24 cellular contexts compared by ENCODE assay signal in the genomic region with DNA sequence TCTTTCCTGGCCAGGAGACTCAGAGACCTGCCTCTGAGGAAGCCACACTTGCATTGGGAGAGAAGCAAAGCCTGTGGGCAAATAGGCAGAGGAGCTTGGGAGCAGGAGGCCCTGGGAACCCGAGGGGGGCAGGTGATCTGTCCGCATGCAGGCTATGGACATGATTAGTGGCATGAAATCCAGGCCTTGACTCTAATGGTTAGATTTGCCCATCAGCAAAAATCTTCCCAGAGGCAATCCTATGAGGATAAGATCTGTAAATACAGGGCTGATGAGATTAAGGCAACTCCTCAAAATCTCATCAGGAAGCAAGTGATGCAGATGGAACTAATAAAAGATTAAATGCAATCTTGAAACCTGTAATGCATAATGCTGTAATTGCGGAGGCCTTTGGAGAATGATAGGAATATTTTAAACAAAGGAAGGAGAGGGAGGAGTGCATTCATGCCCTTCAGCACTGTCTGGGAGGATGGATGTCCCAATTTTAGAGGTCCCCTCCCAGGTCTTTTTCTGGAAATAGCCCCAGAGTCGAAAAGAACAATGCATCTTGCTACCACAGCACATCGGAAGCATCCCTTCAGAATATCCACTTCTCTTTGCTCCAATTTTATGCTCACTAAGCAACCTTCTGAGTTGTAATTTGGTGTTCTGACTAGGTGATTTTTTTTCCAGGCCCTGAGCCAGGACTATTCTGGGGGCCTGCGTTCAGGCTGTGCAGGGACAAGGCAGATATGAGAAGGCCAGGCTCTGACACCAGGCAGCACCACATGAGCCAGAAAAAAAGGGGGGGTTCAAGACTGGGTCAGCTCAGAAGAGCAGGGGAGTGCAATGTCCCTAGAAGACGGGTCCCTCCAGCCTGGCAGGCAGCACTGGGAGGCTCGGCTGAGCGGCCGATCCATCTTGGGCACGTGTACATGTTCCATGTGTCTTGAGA.
DNase-seq lines count a peak whose midpoint lies in the region; ATAC-seq and TF ChIP-seq lines count a peak whose summit lies in the region.
"Had no signal": no experiment of that assay in that cellular context is flagged by ENCODE, and none has a peak within 500 bp of the region (broad histone marks: within the 10 kb centered on the region; RNA-seq: fewer than 3 reads in every experiment).

No MANE protein-coding gene starts in this region.

- POLR2A ChIA-PET in activated CD8-positive, alpha-beta T cell treated with anti-CD3 and anti-CD28 coated beads for 36 hours (lab: Charles Lee), result no interaction called here

- H3K36me3 Mint-ChIP-seq in brain, result no peaks in the 10 kb centered on the region
- H3K36me3 Mint-ChIP-seq in activated CD8-positive, alpha-beta T cell treated with anti-CD3 and anti-CD28 coated beads for 36 hours (ENCODE audit: low read depth), result no peaks in the 10 kb centered on the region

- no peak overlapping the region for H3K18ac ChIP-seq in mesenchymal stem cell (ENCODE audit: low read depth in 1 of 2, low read length in 2 of 2)

- no peak for TF ChIP-seq POLR2A in heart left ventricle (IDR thresholded peaks at IDR 0.05)

- H2BK15ac ChIP-seq in mesenchymal stem cell (ENCODE audit: low read depth, poor library complexity, severe bottlenecking), result no peak overlapping the region

- peak overlapping the region in 4 of 5 experiments; percentile 24 to 87 (median 46) for H3K27ac Mint-ChIP-seq in brain
- H3K27ac Mint-ChIP-seq in activated CD8-positive, alpha-beta T cell treated with anti-CD3 and anti-CD28 coated beads for 36 hours, result no peak overlapping the region
- H3K27ac Mint-ChIP-seq: CD4-positive, alpha-beta T cell had no signal

- peak overlapping the region; percentile 15 for H4K91ac ChIP-seq in mesenchymal stem cell (ENCODE audit: low read length)

- ATAC-seq in heart left ventricle, result peak; percentile 97 to 100 (median 98)
- ATAC-seq in activated CD8-positive, alpha-beta T cell treated with anti-CD3 and anti-CD28 coated beads for 36 hours, result no peak
- ATAC-seq: HepG2 had no signal

- no peak overlapping the region for H4K8ac ChIP-seq in mesenchymal stem cell (ENCODE audit: low read length)

- H2BK5ac ChIP-seq in mesenchymal stem cell (ENCODE audit: low read depth, low read length, poor library complexity, severe bottlenecking), result no peak overlapping the region

- H3K4me2 ChIP-seq in mesenchymal stem cell (ENCODE audit: low read length, poor library complexity, severe bottlenecking), result no peak overlapping the region
- H3K4me2 ChIP-seq: BLaER1 had no signal

- H3K4me1 ChIP-seq in heart left ventricle (peaks cover 0 to 17% (median 1%) of the 10 kb centered on the region in 12 donors), mesenchymal stem cell (ENCODE audit: control insufficient read depth, insufficient read depth, low read depth, low read length) (no peaks in the 10 kb centered on the region)
- H3K4me1 ChIP-seq: BLaER1 had no signal

- H3K14ac ChIP-seq in mesenchymal stem cell (ENCODE audit: low read length in 2 of 2), result no peak overlapping the region

- no peaks in the 10 kb centered on the region for H3K36me3 ChIP-seq in heart left ventricle
- H3K36me3 ChIP-seq in mesenchymal stem cell (ENCODE audit: control insufficient read depth in 1 of 2, insufficient read depth in 2 of 2, low read depth in 1 of 2, low read length in 2 of 2), result no peaks in the 10 kb centered on the region
- H3K36me3 ChIP-seq: BLaER1 had no signal

- H3K79me1 ChIP-seq in mesenchymal stem cell (replicated peaks; ENCODE audit: low read length, poor library complexity, severe bottlenecking), result no peaks in the 10 kb centered on the region

- CTCF ChIA-PET in activated CD8-positive, alpha-beta T cell treated with anti-CD3 and anti-CD28 coated beads for 36 hours (lab: Charles Lee), result no interaction called here

- no peaks in the 10 kb centered on the region for H3K9me3 Mint-ChIP-seq in brain
- H3K9me3 Mint-ChIP-seq in activated CD8-positive, alpha-beta T cell treated with anti-CD3 and anti-CD28 coated beads for 36 hours, result no peaks in the 10 kb centered on the region
- H3K9me3 Mint-ChIP-seq: CD4-positive, alpha-beta T cell had no signal

- H3K4me3 Mint-ChIP-seq in brain, result no peak overlapping the region
- no peak overlapping the region for H3K4me3 Mint-ChIP-seq in activated CD8-positive, alpha-beta T cell treated with anti-CD3 and anti-CD28 coated beads for 36 hours
- H3K4me3 Mint-ChIP-seq: CD4-positive, alpha-beta T cell had no signal

- TF ChIP-seq CTCF in brain (conservative IDR thresholded peaks at IDR 0.05), result no peak
- TF ChIP-seq CTCF in heart left ventricle (IDR thresholded peaks at IDR 0.05), result no peak
- no peak for TF ChIP-seq CTCF in activated CD8-positive, alpha-beta T cell treated with anti-CD3 and anti-CD28 coated beads for 36 hours (IDR thresholded peaks at IDR 0.05)

- H3K27me3 Mint-ChIP-seq in brain, result peaks cover 13% of the 10 kb centered on the region
- no peaks in the 10 kb centered on the region for H3K27me3 Mint-ChIP-seq in activated CD8-positive, alpha-beta T cell treated with anti-CD3 and anti-CD28 coated beads for 36 hours

- no peak overlapping the region for H3K9ac ChIP-seq in mesenchymal stem cell (ENCODE audit: low read length)
- H3K9ac ChIP-seq: BLaER1 had no signal

- H3K4ac ChIP-seq in mesenchymal stem cell (ENCODE audit: low read depth in 1 of 2, low read length in 2 of 2), result no peak overlapping the region

- intact Hi-C loops in heart left ventricle (cut with DNase I), result loop anchor here in 5 of 10 donors (10.0 kb wide), 2 partner anchors 123 to 133 kb away; a partner anchor contains a TSS
- intact Hi-C loops in activated CD8-positive, alpha-beta T cell treated with anti-CD3 and anti-CD28 coated beads for 36 hours (cut with micrococcal nuclease), result no loop called here

- H2AFZ ChIP-seq in mesenchymal stem cell (ENCODE audit: low read depth, low read length), result no peak overlapping the region

- no peak overlapping the region for H2BK120ac ChIP-seq in mesenchymal stem cell (ENCODE audit: low read depth, low read length)

- H2BK12ac ChIP-seq in mesenchymal stem cell (ENCODE audit: low read length in 2 of 2), result no peak overlapping the region

- no peak overlapping the region for H2AK5ac ChIP-seq in mesenchymal stem cell (ENCODE audit: low read length, severe bottlenecking)

- 47 to 59% (median 52%) methylated on average over 11 of the region's 11 CpGs for WGBS in heart left ventricle, 4 donors
- WGBS in mesenchymal stem cell, result 64% methylated on average over 10 of the region's 11 CpGs

- H3K9me3 ChIP-seq in heart left ventricle (no peaks in the 10 kb centered on the region), mesenchymal stem cell (ENCODE audit: control insufficient read depth, low read length) (no peaks in the 10 kb centered on the region)
- H3K9me3 ChIP-seq: BLaER1 had no signal

- H3K4me3 ChIP-seq in heart left ventricle (no peak overlapping the region), mesenchymal stem cell (ENCODE audit: insufficient read depth in 1 of 2, low read depth in 1 of 2, low read length in 2 of 2) (no peak overlapping the region)
- H3K4me3 ChIP-seq: BLaER1 had no signal

- H3K4me1 Mint-ChIP-seq in brain, result peaks cover 27% of the 10 kb centered on the region
- H3K4me1 Mint-ChIP-seq in activated CD8-positive, alpha-beta T cell treated with anti-CD3 and anti-CD28 coated beads for 36 hours (ENCODE audit: low read depth), result no peaks in the 10 kb centered on the region

- no peaks in the 10 kb centered on the region for H3K27me3 ChIP-seq in heart left ventricle
- no peaks in the 10 kb centered on the region for H3K27me3 ChIP-seq in mesenchymal stem cell (ENCODE audit: control insufficient read depth in 1 of 2, insufficient read depth in 1 of 2, low read length in 2 of 2)
- H3K27me3 ChIP-seq: BLaER1 had no signal

- H3K23ac ChIP-seq in mesenchymal stem cell (ENCODE audit: low read length in 2 of 2), result no peak overlapping the region

- H3K27ac ChIP-seq in heart left ventricle, result peak overlapping the region in 8 of 12 donors; percentile 18 to 86 (median 72)
- no peak overlapping the region for H3K27ac ChIP-seq in mesenchymal stem cell (ENCODE audit: low read length, poor library complexity, severe bottlenecking)
- H3K27ac ChIP-seq: BLaER1, HL-60 had no signal

- DNase-seq in NCI-H82 treated with DMSO at 0.1 percent for 48 hours (lab: John Stamatoyannopoulos, UW; ENCODE audit: unreplicated experiment) (peak; percentile 50), heart left ventricle (peak in 4 of 5 donors; percentile 57 to 78 (median 64)), mesenchymal stem cell (no peak), NCI-H2227 (lab: John Stamatoyannopoulos, UW; ENCODE audit: unreplicated experiment) (no peak), EL (no peak)
- no peak for DNase-seq in activated CD8-positive, alpha-beta T cell treated with anti-CD3 and anti-CD28 coated beads for 36 hours
- DNase-seq: CD4-positive, alpha-beta T cell; COR-L47; DMS 273 treated with DMSO at 0.1 percent for 48 hours; DMS79 treated with DMSO at 0.1 percent for 48 hours; GOT3; HCEC 1CT; KBM-7; NCI-H1092 treated with DMSO at 0.1 percent for 48 hours; NCI-H1436 treated with DMSO at 0.1 percent for 48 hours; NCI-H2029; NCI-H226; NCI-H510A treated with DMSO at 0.1 percent for 48 hours; NCI-H748 treated with DMSO at 0.1 percent for 48 hours; OCI-M1 had no signal

Comparison
In these comparisons a context has a peak if more than half of its experiments do, and no peak if none do; other contexts are left out.
1. DNase-seq: peak in NCI-H82 treated with DMSO at 0.1 percent for 48 hours (single experiment) and heart left ventricle (4 of 5); none in mesenchymal stem cell (single experiment), activated CD8-positive, alpha-beta T cell treated with anti-CD3 and anti-CD28 coated beads for 36 hours (single experiment), NCI-H2227 (single experiment) and EL (single experiment).